Comparison of ENCODE assay signal across 9 cellular contexts in the genomic region with DNA sequence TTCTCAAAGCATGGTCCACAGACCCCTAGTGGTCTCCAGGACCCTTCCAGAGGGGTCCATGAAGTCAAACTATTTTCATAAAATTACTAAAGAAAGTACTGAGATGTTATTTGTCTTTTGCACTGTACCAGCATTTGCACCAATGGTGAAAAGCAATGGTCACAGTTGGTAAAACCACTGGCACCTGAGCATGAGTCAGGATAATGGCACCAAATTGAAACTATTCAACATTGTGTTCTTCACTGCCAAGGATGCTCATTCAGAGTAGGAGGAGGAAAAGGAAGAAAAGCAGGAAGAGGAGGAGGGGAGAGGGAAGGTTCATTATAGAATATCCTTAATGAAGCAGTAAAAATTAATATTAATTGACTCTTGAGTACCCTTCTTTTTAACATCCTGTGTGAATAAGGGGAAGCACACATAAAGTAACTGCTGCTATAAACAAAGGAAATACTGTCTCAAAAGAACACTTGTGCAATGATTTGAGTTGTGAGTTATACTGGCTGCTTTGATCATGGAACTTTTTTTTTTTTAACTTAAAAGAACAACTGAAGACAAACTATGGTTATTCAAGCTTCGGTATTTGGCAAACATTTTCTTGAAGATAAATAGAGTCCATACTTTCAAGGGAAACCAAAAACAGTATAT.
"Had no signal": no experiment of that assay in that cellular context is flagged by ENCODE, and none has a peak within 500 bp of the region (broad histone marks: within the 10 kb centered on the region; RNA-seq: fewer than 3 reads in every experiment).

No MANE protein-coding gene starts in this region.

- DNase-seq: activated CD8-positive, alpha-beta memory T cell treated with anti-CD3 and anti-CD28 coated beads, Interleukin-2, amount 10 ng/mL, durations not matched to agents 7 days and 5 days; body of pancreas; cortex of kidney; effector memory CD4-positive, alpha-beta T cell; T-helper 2 cell had no signal

- H3K27me3 Mint-ChIP-seq: activated CD8-positive, alpha-beta memory T cell treated with anti-CD3 and anti-CD28 coated beads, Interleukin-2, amount 10 ng/mL, durations not matched to agents 7 days and 5 days; central memory CD8-positive, alpha-beta T cell had no signal

- H3K4me3 ChIP-seq: body of pancreas, right atrium auricular region, tibial nerve had no signal

- H3K9me3 Mint-ChIP-seq: central memory CD8-positive, alpha-beta T cell had no signal

- H3K4me3 Mint-ChIP-seq: activated CD8-positive, alpha-beta memory T cell treated with anti-CD3 and anti-CD28 coated beads, Interleukin-2, amount 10 ng/mL, durations not matched to agents 7 days and 5 days; central memory CD8-positive, alpha-beta T cell; mesothelial cell of epicardium had no signal

- H3K36me3 Mint-ChIP-seq: activated CD8-positive, alpha-beta memory T cell treated with anti-CD3 and anti-CD28 coated beads, Interleukin-2, amount 10 ng/mL, durations not matched to agents 7 days and 5 days; mesothelial cell of epicardium had no signal

- H3K27ac Mint-ChIP-seq: activated CD8-positive, alpha-beta memory T cell treated with anti-CD3 and anti-CD28 coated beads, Interleukin-2, amount 10 ng/mL, durations not matched to agents 7 days and 5 days; mesothelial cell of epicardium had no signal

- ATAC-seq: activated CD8-positive, alpha-beta memory T cell treated with anti-CD3 and anti-CD28 coated beads, Interleukin-2, amount 10 ng/mL, durations not matched to agents 7 days and 5 days had no signal
